Comparison of ENCODE assay signal across 8 cellular contexts in the genomic region with DNA sequence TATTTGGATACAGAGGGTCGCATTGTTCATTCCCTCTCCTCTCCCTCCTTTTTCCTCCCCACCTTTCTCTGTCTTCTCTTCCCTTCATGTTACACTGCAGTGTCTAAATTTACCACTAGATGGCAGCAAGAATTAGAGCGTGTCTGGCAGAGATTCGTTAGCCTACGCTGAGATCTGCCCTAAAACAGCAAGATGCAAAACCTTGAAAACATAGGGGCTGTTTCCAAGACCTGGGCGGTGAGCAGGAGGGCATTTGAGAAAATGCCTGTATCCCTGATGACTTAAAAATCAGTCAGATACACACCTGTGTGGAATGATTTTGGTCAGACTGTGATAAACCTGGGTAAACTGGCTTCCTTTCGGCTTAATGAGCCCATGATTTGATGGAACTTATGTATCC.
DNase-seq lines count a peak whose midpoint lies in the region; ATAC-seq and TF ChIP-seq lines count a peak whose summit lies in the region.

No MANE protein-coding gene starts in this region.

- POLR2A ChIA-PET in HCT116 (lab: Charles Lee) = no interaction called here

- TF ChIP-seq CTCF in HCT116 (IDR thresholded peaks at IDR 0.05 in 2 of 3, conservative IDR thresholded peaks at IDR 0.05 in 1 of 3; ENCODE audit: borderline replicate concordance in 1 of 3, insufficient read depth in 1 of 3, low read depth in 2 of 3, low read length in 2 of 3) = peak; percentile 64 to 92 (median 82)
- peak; percentile 70 for TF ChIP-seq CTCF in SU-DHL-6 (IDR thresholded peaks at IDR 0.05; ENCODE audit: insufficient read depth, low read length, poor library complexity, severe bottlenecking)

- H3K9me3 ChIP-seq in HCT116 (ENCODE audit: control insufficient read depth in 1 of 2, insufficient read depth in 1 of 2, low read depth in 1 of 2, low read length in 2 of 2) (no peaks in the 10 kb centered on the region), SU-DHL-6 (ENCODE audit: insufficient read depth, low read length) (no peaks in the 10 kb centered on the region)

- CTCF ChIA-PET in HCT116 (lab: Charles Lee) = interaction anchor here (1.0 to 3.2 kb wide), 6 partner anchors 9 to 669 kb away, joined by 3 to 15 read pairs (median 8); no protein-coding TSS in a partner anchor

- RAD21 ChIA-PET in HCT116 (lab: Charles Lee; ENCODE audit: low non-redundant PET in 1 of 2, low total read pairs in 2 of 2, uncharacterized antibody in 2 of 2, unreplicated experiment in 2 of 2) = no interaction called here

- no peak for TF ChIP-seq POLR2A in HCT116 (IDR thresholded peaks at IDR 0.05; ENCODE audit: borderline replicate concordance, extremely low read depth, insufficient read depth, insufficient read length)

- no peak overlapping the region for H3K4me3 ChIP-seq in HCT116 (replicated peaks in 1 of 2; ENCODE audit: low read depth in 1 of 2, low read length in 2 of 2)
- no peak overlapping the region for H3K4me3 ChIP-seq in SU-DHL-6 (ENCODE audit: insufficient read depth, low read length, poor library complexity, severe bottlenecking)

- H4K20me1 ChIP-seq in HCT116 (ENCODE audit: insufficient read depth) = no peaks in the 10 kb centered on the region
- no peaks in the 10 kb centered on the region for H4K20me1 ChIP-seq in SU-DHL-6 (ENCODE audit: low read depth, low read length)

- no peak overlapping the region for H3K27ac ChIP-seq in HCT116 (ENCODE audit: low read depth, low read length)
- no peak overlapping the region for H3K27ac ChIP-seq in SU-DHL-6 (ENCODE audit: low read depth, low read length)

- no peaks in the 10 kb centered on the region for H3K9me2 ChIP-seq in HCT116 (ENCODE audit: insufficient read depth)
- no peaks in the 10 kb centered on the region for H3K9me2 ChIP-seq in SU-DHL-6 (replicated peaks; ENCODE audit: insufficient read depth, low read length)

- H3F3A ChIP-seq in SU-DHL-6 (ENCODE audit: insufficient read depth) = no peaks in the 10 kb centered on the region

- no peaks in the 10 kb centered on the region for H3K36me3 ChIP-seq in HCT116 (ENCODE audit: control insufficient read depth in 1 of 2, insufficient read depth in 2 of 2, low read length in 2 of 2)
- H3K36me3 ChIP-seq in SU-DHL-6 (ENCODE audit: low read length) = no peaks in the 10 kb centered on the region

- H2AFZ ChIP-seq in HCT116 (ENCODE audit: low read depth, low read length, poor library complexity, severe bottlenecking) = no peak overlapping the region
- H2AFZ ChIP-seq in SU-DHL-6 (ENCODE audit: low read depth, low read length, severe bottlenecking) = no peak overlapping the region

- H3K79me2 ChIP-seq in HCT116 (ENCODE audit: insufficient read depth, low read length) (no peaks in the 10 kb centered on the region), SU-DHL-6 (ENCODE audit: insufficient read depth, low read length) (no peaks in the 10 kb centered on the region)

- no peaks in the 10 kb centered on the region for H3K4me1 ChIP-seq in HCT116 (ENCODE audit: control insufficient read depth in 1 of 2, insufficient read depth in 2 of 2, low read length in 2 of 2)

- H3K4me2 ChIP-seq in HCT116 (ENCODE audit: low read length) (no peak overlapping the region), SU-DHL-6 (ENCODE audit: low read depth, low read length, poor library complexity, severe bottlenecking) (no peak overlapping the region)

- H3K27me3 ChIP-seq in HCT116 (ENCODE audit: insufficient read depth, low read length) (peaks cover 19% of the 10 kb centered on the region), SU-DHL-6 (ENCODE audit: low read length) (no peaks in the 10 kb centered on the region)

- peak; percentile 7 to 31 for DNase-seq in NOMO-1 (lab: John Stamatoyannopoulos, UW; ENCODE audit: unreplicated experiment in 2 of 2)
- no peak for DNase-seq in NOMO-1 treated with dmso at 0.1 percent for 144 hours (lab: John Stamatoyannopoulos, UW; ENCODE audit: unreplicated experiment)
- peak; percentile 51 for DNase-seq in HCT116 (ENCODE audit: low read depth, low spot score)
- DNase-seq in NCI-H1092 (lab: John Stamatoyannopoulos, UW) = peak; percentile 80
- DNase-seq in brain pericyte (ENCODE audit: low read depth, low spot score) = peak; percentile 26
- DNase-seq in islet precursor cell = peak; percentile 64
- peak; percentile 12 to 24 for DNase-seq in stimulated activated CD4-positive, alpha-beta T cell treated with anti-CD3 and anti-CD28 coated beads, Interleukin-2, amount 100 ng/mL, for 48 hours

- H3K9ac ChIP-seq in HCT116 (ENCODE audit: low read length) (no peak overlapping the region), SU-DHL-6 (ENCODE audit: low read length) (no peak overlapping the region)

- TF ChIP-seq RAD21 in HCT116 (IDR thresholded peaks at IDR 0.05; ENCODE audit: low read depth) = peak; percentile 74

- ATAC-seq in HCT116 = peak; percentile 88

- no TSS peak for BruUV-seq in HCT116 (replicated peaks; lab: Mats Ljungman, UMichigan)

- intact Hi-C loops in HCT116 (cut with micrococcal nuclease) = loop anchor here (1.0 to 10.0 kb wide), 6 partner anchors 143 to 935 kb away; a partner anchor contains a TSS

TF ChIP-seq in HCT116, 20 proteins besides CTCF, POLR2A, EP300 and RAD21:
- no peak for TF ChIP-seq SIN3A (IDR thresholded peaks at IDR 0.05; ENCODE audit: low read depth)
